Comparison of ENCODE assay signal across 1 cellular context in genomic region chr13:44308352-44308751, GRCh38.
TF ChIP-seq lines count a peak whose summit lies in the region.

No MANE protein-coding gene starts in this region.

TF ChIP-seq in A549, 52 proteins besides CTCF, POLR2A, EP300 and RAD21 (continued from another document):
- TF ChIP-seq ZSCAN20 (CRISPR knock-in tag; IDR thresholded peaks at IDR 0.05) (no peak), NFE2L2 (conservative IDR thresholded peaks at IDR 0.05; ENCODE audit: low read length) (no peak)
